Comparison of ENCODE assay signal across 8 cellular contexts in the genomic region with DNA sequence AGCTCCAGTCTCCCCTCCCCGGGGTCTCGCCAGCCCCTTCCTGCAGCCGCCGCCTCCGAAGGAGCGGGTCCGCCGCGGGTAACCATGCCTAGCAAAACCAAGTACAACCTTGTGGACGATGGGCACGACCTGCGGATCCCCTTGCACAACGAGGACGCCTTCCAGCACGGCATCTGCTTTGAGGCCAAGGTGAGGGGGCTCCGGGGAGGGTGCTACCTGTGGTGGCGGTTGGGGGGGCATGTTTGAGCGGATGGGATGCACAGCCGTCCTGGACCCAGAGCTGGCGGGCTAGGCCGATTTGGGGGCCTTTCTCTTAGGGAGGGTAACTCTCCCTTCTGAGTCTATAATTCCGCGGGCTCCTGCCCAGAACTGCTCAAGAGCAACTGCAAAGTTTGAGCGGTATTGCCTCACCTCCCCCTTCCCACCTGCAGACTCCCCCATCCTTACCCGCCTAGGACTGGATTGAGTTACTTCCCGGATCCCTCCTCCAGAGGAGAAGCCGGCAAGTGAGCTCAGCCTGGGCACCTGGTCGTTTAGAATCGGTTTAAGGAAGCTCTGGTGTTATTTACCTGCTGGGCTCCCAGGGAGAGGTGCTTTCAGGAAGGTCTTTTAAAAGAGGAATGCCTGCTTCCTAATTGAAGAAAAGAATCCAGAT. TPM values are rescaled to one million over a fixed set of nuclear protein-coding genes. Genes with fewer than 3 reads are reported as not detected.
A peak's percentile ranks its signal among the peaks of the same experiment; 100 is the strongest.
DNase-seq lines count a peak whose midpoint lies in the region; ATAC-seq and TF ChIP-seq lines count a peak whose summit lies in the region.

No MANE protein-coding gene starts in this region.

- intact Hi-C loops in gastrocnemius medialis (cut with DNase I; ENCODE audit: low total_unique reads): no loop called here

- no peaks in the 10 kb centered on the region for H3K36me3 Mint-ChIP-seq in CD8-positive, alpha-beta memory T cell
- no peaks in the 10 kb centered on the region for H3K36me3 Mint-ChIP-seq in activated CD8-positive, alpha-beta T cell treated with anti-CD3 and anti-CD28 coated beads, Interleukin-2, amount 10 ng/mL, durations not matched to agents 7 days and 5 days (ENCODE audit: low read depth)

- H3K4me3 Mint-ChIP-seq in CD8-positive, alpha-beta memory T cell: peak overlapping the region; percentile 76 to 90 (median 80)
- H3K4me3 Mint-ChIP-seq in activated CD8-positive, alpha-beta T cell treated with anti-CD3 and anti-CD28 coated beads, Interleukin-2, amount 10 ng/mL, durations not matched to agents 7 days and 5 days: peak overlapping the region; percentile 75

- POLR2A ChIA-PET in CD8-positive, alpha-beta memory T cell (lab: Charles Lee): no interaction called here
- POLR2A ChIA-PET in activated CD8-positive, alpha-beta T cell treated with anti-CD3 and anti-CD28 coated beads, Interleukin-2, amount 10 ng/mL, durations not matched to agents 7 days and 5 days (lab: Charles Lee): no interaction called here

- TF ChIP-seq CTCF in HL-60 (IDR thresholded peaks at IDR 0.05; ENCODE audit: insufficient read depth, low read length): no peak
- no peak for TF ChIP-seq CTCF in hepatocyte (IDR thresholded peaks at IDR 0.05; ENCODE audit: poor library complexity)
- TF ChIP-seq CTCF in gastrocnemius medialis (IDR thresholded peaks at IDR 0.05 in 4 of 5, conservative IDR thresholded peaks at IDR 0.05 in 1 of 5): no peak

- H3K9me3 Mint-ChIP-seq in CD8-positive, alpha-beta memory T cell: no peaks in the 10 kb centered on the region
- no peaks in the 10 kb centered on the region for H3K9me3 Mint-ChIP-seq in activated CD8-positive, alpha-beta T cell treated with anti-CD3 and anti-CD28 coated beads, Interleukin-2, amount 10 ng/mL, durations not matched to agents 7 days and 5 days (ENCODE audit: insufficient read depth)

- peaks cover 13% of the 10 kb centered on the region for H3K4me1 ChIP-seq in CD8-positive, alpha-beta memory T cell (ENCODE audit: insufficient read depth, low read length)
- H3K4me1 ChIP-seq in hepatocyte (ENCODE audit: insufficient read depth) (peaks cover 12% of the 10 kb centered on the region), gastrocnemius medialis (peaks cover 12% of the 10 kb centered on the region in 2 donors)

- peak overlapping the region; percentile 57 for H2AFZ ChIP-seq in hepatocyte

- H3K27ac ChIP-seq in CD8-positive, alpha-beta memory T cell (ENCODE audit: low read depth, low read length): no peak overlapping the region
- no peak overlapping the region for H3K27ac ChIP-seq in HL-60 (replicated peaks)
- H3K27ac ChIP-seq in hepatocyte: peak overlapping the region; percentile 83
- peak overlapping the region in 2 of 4 donors; percentile 54 to 60 for H3K27ac ChIP-seq in gastrocnemius medialis

- peaks cover 39% of the 10 kb centered on the region for H3K79me2 ChIP-seq in hepatocyte

- in situ Hi-C loops in gastrocnemius medialis (cut with MboI; ENCODE audit: low sequenced_read_pairs in 4 of 4): no loop called here

- peak in 3 of 5 donors; percentile 5 to 47 (median 7) for DNase-seq in CD8-positive, alpha-beta memory T cell
- DNase-seq in HL-60 (ENCODE audit: low read depth in 1 of 2, low spot score in 1 of 2) (no peak), hepatocyte (ENCODE audit: low spot score) (peak; percentile 37), gastrocnemius medialis (peak in 1 of 2 donors; percentile 11), activated gamma-delta T cell (lab: John Stamatoyannopoulos, UW) (no peak)
- peak; percentile 23 for DNase-seq in activated CD8-positive, alpha-beta T cell treated with anti-CD3 and anti-CD28 coated beads, Interleukin-2, amount 10 ng/mL, durations not matched to agents 7 days and 5 days

- peak overlapping the region in 1 of 8 donors; percentile 29 for H3K27ac Mint-ChIP-seq in CD8-positive, alpha-beta memory T cell
- no peak overlapping the region for H3K27ac Mint-ChIP-seq in activated CD8-positive, alpha-beta T cell treated with anti-CD3 and anti-CD28 coated beads, Interleukin-2, amount 10 ng/mL, durations not matched to agents 7 days and 5 days

- H3K4me3 ChIP-seq in CD8-positive, alpha-beta memory T cell (ENCODE audit: low read length): peak overlapping the region; percentile 46
- peak overlapping the region; percentile 55 for H3K4me3 ChIP-seq in HL-60 (replicated peaks; ENCODE audit: insufficient read depth, low read length)
- peak overlapping the region; percentile 95 for H3K4me3 ChIP-seq in hepatocyte
- H3K4me3 ChIP-seq in gastrocnemius medialis: peak overlapping the region; percentile 62 to 76 (median 72)

- no peaks in the 10 kb centered on the region for H3K9me3 ChIP-seq in CD8-positive, alpha-beta memory T cell (ENCODE audit: low read length)
- H3K9me3 ChIP-seq in hepatocyte (ENCODE audit: low read depth) (no peaks in the 10 kb centered on the region), gastrocnemius medialis (no peaks in the 10 kb centered on the region)

- TF ChIP-seq POLR2A in gastrocnemius medialis (IDR thresholded peaks at IDR 0.05): no peak

- peaks cover 38 to 81% of the 10 kb centered on the region in 2 donors for H3K27me3 Mint-ChIP-seq in CD8-positive, alpha-beta memory T cell
- peaks cover 60% of the 10 kb centered on the region for H3K27me3 Mint-ChIP-seq in activated CD8-positive, alpha-beta T cell treated with anti-CD3 and anti-CD28 coated beads, Interleukin-2, amount 10 ng/mL, durations not matched to agents 7 days and 5 days (ENCODE audit: low read depth)

- H3K4me2 ChIP-seq in hepatocyte: peak overlapping the region; percentile 98

- peaks cover 33% of the 10 kb centered on the region for H3K27me3 ChIP-seq in CD8-positive, alpha-beta memory T cell (ENCODE audit: insufficient read depth, low read length, poor library complexity, severe bottlenecking)
- H3K27me3 ChIP-seq in HL-60 (ENCODE audit: insufficient read depth, poor library complexity, severe bottlenecking): peaks cover 39% of the 10 kb centered on the region
- H3K27me3 ChIP-seq in hepatocyte: no peaks in the 10 kb centered on the region
- H3K27me3 ChIP-seq in gastrocnemius medialis: peaks cover 0 to 6% (median 0%) of the 10 kb centered on the region in 3 donors

- no peaks in the 10 kb centered on the region for H4K20me1 ChIP-seq in hepatocyte (ENCODE audit: insufficient read depth, poor library complexity, severe bottlenecking)

- H3K9me2 ChIP-seq in hepatocyte (replicated peaks; ENCODE audit: insufficient read depth): no peaks in the 10 kb centered on the region

- CTCF ChIA-PET in CD8-positive, alpha-beta memory T cell (lab: Charles Lee): no interaction called here
- CTCF ChIA-PET in activated CD8-positive, alpha-beta T cell treated with anti-CD3 and anti-CD28 coated beads, Interleukin-2, amount 10 ng/mL, durations not matched to agents 7 days and 5 days (lab: Charles Lee): interaction anchor here (1.9 kb wide), 1 partner anchor 14 kb away, joined by 6 read pairs; no protein-coding TSS in a partner anchor

- H3K4me1 Mint-ChIP-seq in CD8-positive, alpha-beta memory T cell: peaks cover 14 to 21% (median 19%) of the 10 kb centered on the region in 3 donors
- peaks cover 13% of the 10 kb centered on the region for H3K4me1 Mint-ChIP-seq in activated CD8-positive, alpha-beta T cell treated with anti-CD3 and anti-CD28 coated beads, Interleukin-2, amount 10 ng/mL, durations not matched to agents 7 days and 5 days (ENCODE audit: low read depth)

- 1% methylated on average over 29 of the region's 29 CpGs for WGBS in hepatocyte (ENCODE audit: low lambda C conversion rate, missing lambda C conversion rate)

- ATAC-seq in activated CD8-positive, alpha-beta T cell treated with anti-CD3 and anti-CD28 coated beads, Interleukin-2, amount 10 ng/mL, durations not matched to agents 7 days and 5 days: no peak
- peak in 1 of 2 donors; percentile 7 for ATAC-seq in gastrocnemius medialis
- no peak for ATAC-seq in HG02763 (IDR thresholded peaks at IDR 0.05; ENCODE audit: unreplicated experiment)
- no peak for ATAC-seq in HG03521 (IDR thresholded peaks at IDR 0.05; ENCODE audit: unreplicated experiment)

- no peaks in the 10 kb centered on the region for H3K36me3 ChIP-seq in CD8-positive, alpha-beta memory T cell (ENCODE audit: insufficient read depth, low read length)
- no peaks in the 10 kb centered on the region for H3K36me3 ChIP-seq in hepatocyte (replicated peaks; ENCODE audit: insufficient read depth, low read depth)
- H3K36me3 ChIP-seq in gastrocnemius medialis: no peaks in the 10 kb centered on the region

RNA-seq across cellular contexts. Expression of gene NOS1AP, which starts 0.7 kb away (rescaled TPM):
- total RNA-seq in CD8-positive, alpha-beta memory T cell: under 1 TPM in 1 of 2 experiments, not detected in 1; 0.07 TPM
- not detected for polyA plus RNA-seq in CD8-positive, alpha-beta memory T cell
- not detected for total RNA-seq in activated CD8-positive, alpha-beta T cell treated with anti-CD3 and anti-CD28 coated beads, Interleukin-2, amount 10 ng/mL, durations not matched to agents 7 days and 5 days
- total RNA-seq in hepatocyte (0.97 and 1.1 TPM in 2 replicates), gastrocnemius medialis (under 1 TPM; 0.20 to 0.40 (median 0.25) TPM)
- 4.4 and 9.3 TPM in 2 replicates for polyA plus RNA-seq in hepatocyte

RNA-seq across cellular contexts. Expression of gene OLFML2B, which starts 46.6 kb away (rescaled TPM):
- under 1 TPM; 0.22 TPM for total RNA-seq in CD8-positive, alpha-beta memory T cell
- not detected for polyA plus RNA-seq in CD8-positive, alpha-beta memory T cell
- total RNA-seq in activated CD8-positive, alpha-beta T cell treated with anti-CD3 and anti-CD28 coated beads, Interleukin-2, amount 10 ng/mL, durations not matched to agents 7 days and 5 days: not detected
- 1.2 and 2.2 TPM in 2 replicates for total RNA-seq in hepatocyte
- 2.9 and 3.9 TPM in 2 replicates for polyA plus RNA-seq in hepatocyte
- total RNA-seq in gastrocnemius medialis: 1 to 10 TPM in 3 of 4 donors, under 1 TPM in 1; 0.68 to 6.6 (median 2.7) TPM

Comparison
In these comparisons a context has a peak if more than half of its experiments do, and no peak if none do; other contexts are left out.
1. DNase-seq: peak in CD8-positive, alpha-beta memory T cell (3 of 5), activated CD8-positive, alpha-beta T cell treated with anti-CD3 and anti-CD28 coated beads, Interleukin-2, amount 10 ng/mL, durations not matched to agents 7 days and 5 days (single experiment) and hepatocyte (single experiment); none in HL-60 (0 of 2) and activated gamma-delta T cell (single experiment).
2. Peak in every context shown above with its lines, with median percentiles within 50 percentile points of each other: H3K4me3 ChIP-seq.